In the genomic region with DNA sequence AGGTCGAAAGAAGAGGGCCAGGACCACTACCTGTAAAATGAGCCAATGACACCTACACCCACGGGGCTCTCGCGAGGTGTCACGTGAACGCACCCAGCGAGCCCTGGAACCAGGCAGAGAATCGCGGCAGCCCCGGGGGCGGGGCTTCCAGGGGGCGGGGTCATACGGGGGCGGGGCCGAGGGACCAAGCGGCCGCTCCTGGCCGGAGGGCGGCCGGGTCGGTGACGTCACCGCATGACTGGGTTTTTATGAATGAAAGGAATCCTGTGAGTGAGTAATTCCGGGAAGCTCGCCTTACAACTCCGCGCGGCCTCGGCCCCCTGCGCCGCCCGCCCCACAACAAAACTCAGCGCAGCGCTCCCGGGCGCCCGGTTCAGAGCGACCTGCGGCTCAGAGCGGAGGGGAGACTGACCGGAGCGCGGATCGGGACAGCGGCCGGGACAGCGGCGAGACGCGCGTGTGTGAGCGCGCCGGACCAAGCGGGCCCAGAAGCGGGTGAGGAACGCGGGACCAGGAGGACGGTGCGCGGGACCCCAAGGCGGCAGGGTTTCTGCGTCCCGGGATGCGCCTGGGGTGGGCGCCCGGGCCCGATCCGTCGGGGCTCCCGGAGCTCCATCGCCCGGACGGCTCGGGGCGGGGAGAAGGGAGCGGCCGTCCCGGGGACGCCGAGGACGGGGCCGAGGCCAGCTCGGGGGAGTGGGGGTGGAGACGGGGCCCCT, we compare ENCODE assay signal across 8 cellular contexts. TPM values are rescaled to one million over a fixed set of nuclear protein-coding genes. Genes with fewer than 3 reads are reported as not detected.
DNase-seq lines count a peak whose midpoint lies in the region; ATAC-seq and TF ChIP-seq lines count a peak whose summit lies in the region.

A gene (plus strand): TSS at position 277 of the 719 bp plus-strand sequence. CDS start 11,860 bp downstream, outside the sequence.

- peak within 1 kb of the TSS; percentile 71 for H3K4me2 ChIP-seq in mesendoderm (ENCODE audit: low read length)

- no peaks in the 10 kb centered on the region for H3K9me3 ChIP-seq in endocrine pancreas (ENCODE audit: control insufficient read depth, low read length)

- H2BK15ac ChIP-seq in mesendoderm (replicated peaks; ENCODE audit: low read depth) = no peak within 1 kb of the TSS

- no peaks in the 10 kb centered on the region for H3K27me3 ChIP-seq in endocrine pancreas (ENCODE audit: control insufficient read depth, insufficient read depth, low read length)
- no peaks in the 10 kb centered on the region for H3K27me3 ChIP-seq in mesendoderm (ENCODE audit: insufficient read depth, low read length, poor library complexity)

- H3K4me3 ChIP-seq in endocrine pancreas (ENCODE audit: control insufficient read depth, insufficient read depth, low read length) (peak within 1 kb of the TSS; percentile 58), mesendoderm (ENCODE audit: low read length) (peak within 1 kb of the TSS; percentile 70)

- peak within 1 kb of the TSS; percentile 13 for H4K5ac ChIP-seq in mesendoderm (ENCODE audit: low read length)

- no CpG with 5 or more reads among the region's 85 CpGs for WGBS in mesendoderm (ENCODE audit: extremely low coverage, insufficient coverage, low lambda C conversion rate)

- no peak within 1 kb of the TSS for H4K8ac ChIP-seq in mesendoderm (ENCODE audit: low read depth, low read length)

- H3K79me1 ChIP-seq in mesendoderm (ENCODE audit: low read length) = peaks cover 4% of the 10 kb centered on the region

- no peak within 1 kb of the TSS for H2BK5ac ChIP-seq in mesendoderm (ENCODE audit: low read length)

- no peak within 1 kb of the TSS for H2AK5ac ChIP-seq in mesendoderm (ENCODE audit: low read length)

- peak within 1 kb of the TSS; percentile 9 for H3K23ac ChIP-seq in mesendoderm (ENCODE audit: low read length)

- TF ChIP-seq CTCF in C4-2B (conservative IDR thresholded peaks at IDR 0.05) = no peak

- H3K27ac ChIP-seq in C4-2B = peak within 1 kb of the TSS; percentile 59
- peak within 1 kb of the TSS; percentile 77 for H3K27ac ChIP-seq in mesendoderm (ENCODE audit: low read depth, low read length)

- no peaks in the 10 kb centered on the region for H3K36me3 ChIP-seq in endocrine pancreas (ENCODE audit: control insufficient read depth, insufficient read depth, low read length)
- no peaks in the 10 kb centered on the region for H3K36me3 ChIP-seq in mesendoderm (ENCODE audit: control insufficient read depth, insufficient read depth, low read length)

- peak within 1 kb of the TSS; percentile 96 for H3K56ac ChIP-seq in mesendoderm (ENCODE audit: low read length)

- H3K4me1 ChIP-seq in endocrine pancreas (ENCODE audit: control insufficient read depth, insufficient read depth, low read length) (no peaks in the 10 kb centered on the region), mesendoderm (ENCODE audit: control insufficient read depth, low read depth, low read length) (peaks cover 4% of the 10 kb centered on the region)

- DNase-seq in HPDE6-E6E7 (ENCODE audit: extremely low spot score) (peak; percentile 80), NOMO-1 treated with DMSO at 0.1 percent for 48 hours (lab: John Stamatoyannopoulos, UW; ENCODE audit: unreplicated experiment) (peak; percentile 81), mesendoderm (peak; percentile 98)
- peak; percentile 67 for DNase-seq in activated CD8-positive, alpha-beta memory T cell treated with anti-CD3 and anti-CD28 coated beads, Interleukin-2, amount 50 U/mL, for 1 hour (ENCODE audit: extremely low read depth)
- DNase-seq in stimulated activated CD8-positive, alpha-beta memory T cell treated with anti-CD3 and anti-CD28 coated beads, Interleukin-12 subunit alpha, Interleukin-12 subunit beta, amount 100 ng/mL, for 24 hours (ENCODE audit: extremely low read depth) = peak; percentile 75

- peak within 1 kb of the TSS; percentile 98 for H3K9ac ChIP-seq in endocrine pancreas (ENCODE audit: control insufficient read depth, insufficient read depth, low read length)
- H3K9ac ChIP-seq in mesendoderm (ENCODE audit: low read length) = peak within 1 kb of the TSS; percentile 90

- H2BK120ac ChIP-seq in mesendoderm (ENCODE audit: low read depth, low read length) = no peak within 1 kb of the TSS

- no peaks in the 10 kb centered on the region for H3K79me2 ChIP-seq in mesendoderm (ENCODE audit: control insufficient read depth, insufficient read depth, low read length)

- peak; percentile 47 for ATAC-seq in GM19351 (IDR thresholded peaks at IDR 0.05; ENCODE audit: unreplicated experiment)

- H3K4ac ChIP-seq in mesendoderm (ENCODE audit: low read depth, low read length) = peak within 1 kb of the TSS; percentile 38

- peak within 1 kb of the TSS; percentile 56 for H3K18ac ChIP-seq in mesendoderm (ENCODE audit: low read length)

RNA-seq across cellular contexts. Expression of the gene that starts here (rescaled TPM):
- polyA plus RNA-seq in mesendoderm (2013, experiment 1 of 2) = 6.2 TPM
- 6.4 TPM for polyA plus RNA-seq in mesendoderm (2013, experiment 2 of 2)

Comparison
In these comparisons a context has a peak if more than half of its experiments do, and no peak if none do; other contexts are left out.
1. Peak in every context shown above with its lines: DNase-seq, ATAC-seq, H3K4me3 ChIP-seq and H3K27ac ChIP-seq.